2 cellular contexts compared by ENCODE assay signal in genomic region chr12:101557092-101557491, GRCh38.
TF ChIP-seq lines count a peak whose summit lies in the region.

No MANE protein-coding gene starts in this region.

TF ChIP-seq in IMR-90, 13 proteins besides CTCF, POLR2A, EP300 and RAD21:
- TF ChIP-seq MXI1 (IDR thresholded peaks at IDR 0.05; ENCODE audit: borderline replicate concordance, low read depth, low read length): no peak
- TF ChIP-seq CEBPB (IDR thresholded peaks at IDR 0.05; ENCODE audit: low read depth, low read length): peak; percentile 76

TF ChIP-seq in K562, 482 proteins besides CTCF, POLR2A, EP300 and RAD21 (continued from another document):
- no peak for TF ChIP-seq KLF10 (CRISPR knock-in tag; IDR thresholded peaks at IDR 0.05)
- TF ChIP-seq CEBPG (CRISPR knock-in tag; IDR thresholded peaks at IDR 0.05): no peak
- TF ChIP-seq CEBPG (tag; conservative IDR thresholded peaks at IDR 0.05 in 1 of 2, IDR thresholded peaks at IDR 0.05 in 1 of 2): peak; percentile 39 to 90
